11 cellular contexts compared by ENCODE assay signal in the genomic region with DNA sequence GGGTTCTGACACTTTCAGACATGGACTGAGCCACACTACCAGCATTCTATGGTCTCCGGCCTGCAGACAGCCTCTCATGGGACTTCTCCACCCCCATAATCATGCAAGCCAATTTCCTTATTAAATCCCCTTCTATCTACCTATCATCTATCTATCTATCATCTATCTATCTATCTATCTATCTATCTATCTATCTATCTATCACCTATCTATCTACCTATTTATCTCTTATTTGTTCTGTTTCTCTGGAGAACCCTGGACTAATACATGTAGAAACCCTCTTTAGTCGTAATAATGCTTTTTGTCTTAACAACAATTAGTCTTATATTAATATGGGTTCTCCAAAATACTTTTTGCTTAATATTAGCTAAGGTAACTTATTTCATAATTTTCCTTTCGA.
"Had no signal": no experiment of that assay in that cellular context is flagged by ENCODE, and none has a peak within 500 bp of the region (broad histone marks: within the 10 kb centered on the region; RNA-seq: fewer than 3 reads in every experiment).

No MANE protein-coding gene starts in this region.

- H3K4me2 ChIP-seq: GM23338 had no signal

- DNase-seq: GM23248, GOT3, H7, H9, HCEC 1CT, HFFc6 had no signal

- H3K4me1 ChIP-seq: HAP-1 had no signal

- H3K27ac ChIP-seq: GM23248 had no signal

- FAIRE-seq: H1, H54 had no signal

- ATAC-seq: GM23338, HCT116 had no signal

- H3K9ac ChIP-seq: GM23248 had no signal

- H3K9me3 ChIP-seq: HAP-1 had no signal

- H2AFZ ChIP-seq: GM23248 had no signal

- H3K4me3 ChIP-seq: GM23248, GM23338, HAP-1 had no signal

- H3K36me3 ChIP-seq: HAP-1 had no signal
